In genomic region chr13:109431217-109431616, GRCh38 we compare ENCODE assay signal across 27 cellular contexts.
"Had no signal": no experiment of that assay in that cellular context is flagged by ENCODE, and none has a peak within 500 bp of the region (broad histone marks: within the 10 kb centered on the region; RNA-seq: fewer than 3 reads in every experiment).

No MANE protein-coding gene starts in this region.

- H3K36me3 ChIP-seq: stomach, suprapubic skin, thoracic aorta, thyroid gland, tibial artery, tibial nerve, transverse colon, upper lobe of left lung, upper lobe of right lung, uterus, vagina had no signal

- ATAC-seq: stimulated activated effector memory CD8-positive, alpha-beta T cell treated with anti-CD3 and anti-CD28 coated beads, Interleukin-12 subunit alpha, Interleukin-12 subunit beta, amount 100 ng/mL, for 72 hours; stimulated activated memory B cell treated with anti-CD40 and anti-IgM and Interleukin-4, amounts not matched to agents 10 μg/mL and 1 μg/mL and 100 μg/mL, for 72 hours; stimulated activated naive B cell treated with anti-CD40 and anti-IgM and Interleukin-4, amounts not matched to agents 10 μg/mL and 1 μg/mL and 100 μg/mL, for 72 hours; stimulated activated naive CD8-positive, alpha-beta T cell treated with anti-CD3 and anti-CD28 coated beads, Interleukin-15, amount 100 ng/mL, for 72 hours; stimulated activated naive CD8-positive, alpha-beta T cell treated with anti-CD3 and anti-CD28 coated beads, Interleukin-15, Interleukin-2, amounts not matched to agents 100 U/mL and 50 U/mL, for 24 hours; upper lobe of right lung had no signal

- H3K27me3 ChIP-seq: stomach, suprapubic skin, testis, thyroid gland, tibial artery, tibial nerve, transverse colon, upper lobe of left lung, upper lobe of right lung, uterus, vagina had no signal

- H3K9me3 ChIP-seq: suprapubic skin, testis, thoracic aorta, thyroid gland, tibial artery, tibial nerve, transverse colon, upper lobe of right lung, uterus, vagina had no signal

- H3K4me3 ChIP-seq: stomach, suprapubic skin, testis, thoracic aorta, thyroid gland, tibial artery, tibial nerve, transverse colon, upper lobe of left lung, upper lobe of right lung, uterus, vagina had no signal

- FAIRE-seq: urothelium cell line had no signal

- DNase-seq: stimulated activated CD4-positive, alpha-beta T cell treated with anti-CD3 and anti-CD28 coated beads, Interleukin-2, amount 100 ng/mL, for 48 hours; stimulated activated CD4-positive, alpha-beta T cell treated with anti-CD3 and anti-CD28 coated beads, Interleukin-4, amount 100 ng/mL, for 1 hour; stimulated activated CD4-positive, alpha-beta T cell treated with anti-CD3 and anti-CD28 coated beads, Interleukin-4, amount 100 ng/mL, for 24 hours; stimulated activated CD4-positive, alpha-beta T cell treated with anti-CD3 and anti-CD28 coated beads, Interleukin-4, amount 100 ng/mL, for 4 hours; stimulated activated CD8-positive, alpha-beta memory T cell treated with anti-CD3 and anti-CD28 coated beads, Interleukin-4, amount 100 ng/mL, for 48 hours; stimulated activated naive B cell treated with anti-CD40 and anti-IgM and Interleukin-4, amounts not matched to agents 10 μg/mL and 1 μg/mL and 100 μg/mL, for 72 hours; stimulated activated naive CD4-positive, alpha-beta T cell; stimulated activated naive CD4-positive, alpha-beta T cell treated with Interleukin-2 at 50 U/mL for 16 hours; stimulated activated naive CD8-positive, alpha-beta T cell treated with anti-CD3 and anti-CD28 coated beads, Interleukin-15, amount 100 ng/mL, for 72 hours; stimulated activated naive CD8-positive, alpha-beta T cell treated with anti-CD3 and anti-CD28 coated beads, Interleukin-15, Interleukin-2, amounts not matched to agents 100 U/mL and 50 U/mL, for 24 hours; stomach; substantia nigra; testis; thyroid gland; tibial artery; transverse colon; trophoblast cell; upper lobe of left lung; upper lobe of right lung; uterus had no signal

- H3K4me1 ChIP-seq: stomach, testis, thyroid gland, tibial nerve, transverse colon, upper lobe of left lung, upper lobe of right lung, uterus, vagina had no signal

- H3K27ac ChIP-seq: stomach, suprapubic skin, testis, thoracic aorta, thyroid gland, tibial artery, tibial nerve, transverse colon, upper lobe of left lung, upper lobe of right lung, uterus, vagina had no signal
